8 cellular contexts compared by ENCODE assay signal in genomic region chr3:4979401-4980228, GRCh38. TPM values are rescaled to one million over a fixed set of nuclear protein-coding genes. Genes with fewer than 3 reads are reported as not detected.
DNase-seq lines count a peak whose midpoint lies in the region; ATAC-seq and TF ChIP-seq lines count a peak whose summit lies in the region.

TSS of gene BHLHE40 (plus strand) at chr3:4979437. CDS start at chr3:4979719, 282 bp downstream.

- peaks cover 53 to 58% of the 10 kb centered on the region in 2 donors for H3K4me1 Mint-ChIP-seq in effector memory CD8-positive, alpha-beta T cell (ENCODE audit: low read depth in 2 of 2)

- WGBS in tibial nerve, 2 donors = 1% methylated on average over 35 to 39 of the region's 55 CpGs

- peak in 1 of 2 donors; percentile 57 for TF ChIP-seq POLR2A in tibial nerve (IDR thresholded peaks at IDR 0.05)

- H3K9me3 Mint-ChIP-seq in effector memory CD8-positive, alpha-beta T cell = no peaks in the 10 kb centered on the region

- H3K9me3 ChIP-seq in tibial nerve = no peaks in the 10 kb centered on the region

- H3K27me3 ChIP-seq in tibial nerve = no peaks in the 10 kb centered on the region

- H3K4me3 Mint-ChIP-seq in effector memory CD8-positive, alpha-beta T cell = peak within 1 kb of the TSS; percentile 99

- H3K36me3 Mint-ChIP-seq in effector memory CD8-positive, alpha-beta T cell (ENCODE audit: insufficient read depth) = peaks cover 88% of the 10 kb centered on the region

- in situ Hi-C loops in SK-MEL-5 (cut with HindIII; ENCODE audit: low pct_unique_long_range_greater_than_20kb, low sequenced_read_pairs) = no loop called here

- peak within 1 kb of the TSS; percentile 99 to 100 for H3K27ac Mint-ChIP-seq in effector memory CD8-positive, alpha-beta T cell

- DNase-seq in NCI-H524 (lab: John Stamatoyannopoulos, UW) (peak; percentile 48 to 52), NCI-H524 treated with DMSO at 0.1 percent for 48 hours (lab: John Stamatoyannopoulos, UW) (no peak), SK-MEL-5 (ENCODE audit: low read depth, low spot score) (no peak), mesenteric fat pad (ENCODE audit: low spot score) (no peak), tibial nerve (ENCODE audit: low spot score in 2 of 2) (peak in 1 of 2 donors; percentile 17), NCI-H187 (lab: John Stamatoyannopoulos, UW) (no peak)
- peak in 2 of 3 experiments; percentile 34 to 56 for DNase-seq in effector memory CD8-positive, alpha-beta T cell

- TF ChIP-seq CTCF in tibial nerve (IDR thresholded peaks at IDR 0.05) = no peak

- peak in 1 of 2 donors; percentile 59 for TF ChIP-seq EP300 in tibial nerve (IDR thresholded peaks at IDR 0.05)

- peaks cover 0 to 62% (median 39%) of the 10 kb centered on the region in 4 donors for H3K4me1 ChIP-seq in tibial nerve

- peak within 1 kb of the TSS; percentile 66 to 92 (median 78) for H3K4me3 ChIP-seq in tibial nerve

- H3K36me3 ChIP-seq in tibial nerve = peaks cover 0 to 9% (median 0%) of the 10 kb centered on the region in 3 donors

- H3K27ac ChIP-seq in tibial nerve = peak within 1 kb of the TSS; percentile 96 to 98 (median 98)

- H3K27me3 Mint-ChIP-seq in effector memory CD8-positive, alpha-beta T cell = no peaks in the 10 kb centered on the region

- ATAC-seq in HG02943 (IDR thresholded peaks at IDR 0.05; ENCODE audit: low read depth, unreplicated experiment) = peak; percentile 2
- no peak for ATAC-seq in effector memory CD8-positive, alpha-beta T cell (replicated peaks)

RNA-seq across cellular contexts. Expression of gene BHLHE40, which starts in this region (rescaled TPM):
- total RNA-seq in SK-MEL-5 (2014; rRNA removed; shearing (Covaris generic)) = 61.3 and 81.0 TPM in 2 replicates
- polyA plus RNA-seq in SK-MEL-5 (2015; cell fraction: cytosol; rRNA removed) = 114 and 135 TPM in 2 replicates
- 98.2 and 128 TPM in 2 replicates for polyA plus RNA-seq in SK-MEL-5 (2015; cell fraction: nucleus; rRNA removed)
- total RNA-seq in mesenteric fat pad (133 TPM), tibial nerve (10 to 100 TPM; 44.1 to 61.4 (median 53.7) TPM)

Comparison
In these comparisons a context has a peak if more than half of its experiments do, and no peak if none do; other contexts are left out.
1. DNase-seq: peak in NCI-H524 (2 of 2) and effector memory CD8-positive, alpha-beta T cell (2 of 3); none in NCI-H524 treated with DMSO at 0.1 percent for 48 hours (single experiment), SK-MEL-5 (single experiment), mesenteric fat pad (single experiment) and NCI-H187 (0 of 2).